Comparison of ENCODE assay signal across 23 cellular contexts in genomic region chr20:3910868-3911267, GRCh38.
"Had no signal": no experiment of that assay in that cellular context is flagged by ENCODE, and none has a peak within 500 bp of the region (broad histone marks: within the 10 kb centered on the region; RNA-seq: fewer than 3 reads in every experiment).

No MANE protein-coding gene starts in this region.

- H3K4me2 ChIP-seq: hepatocyte, neural progenitor cell had no signal

- H3K4me1 ChIP-seq: neural progenitor cell, prostate gland had no signal

- H3K4me3 ChIP-seq: hepatocyte, left lung, neural progenitor cell, prostate gland, thyroid gland had no signal

- DNase-seq: activated B cell treated with CpG ODN at 0.5 μM for 24 hours; activated CD4-positive, alpha-beta T cell treated with anti-CD3 and anti-CD28 coated beads for 36 hours; activated gamma-delta T cell; activated naive CD4-positive, alpha-beta T cell treated with anti-CD3 and anti-CD28 coated beads, Interleukin-2, amount 50 U/mL, for 16 hours; central memory CD4-positive, alpha-beta T cell; dermis blood vessel endothelial cell; effector CD8-positive, alpha-beta T cell; glutamatergic neuron; immature natural killer cell; left lung; naive thymus-derived CD8-positive, alpha-beta T cell; stimulated activated CD4-positive, alpha-beta T cell treated with anti-CD3 and anti-CD28 coated beads, Interleukin-4, amount 100 ng/mL, for 24 hours; stimulated activated naive CD8-positive, alpha-beta T cell treated with anti-CD3 and anti-CD28 coated beads, Interleukin-15, Interleukin-2, amounts not matched to agents 100 U/mL and 50 U/mL, for 24 hours; substantia nigra; thyroid gland had no signal

- H3K4me3 Mint-ChIP-seq: activated B cell treated with CpG ODN at 0.5 μM for 24 hours; activated CD4-positive, alpha-beta memory T cell treated with anti-CD3 and anti-CD28 coated beads for 36 hours; activated CD4-positive, alpha-beta T cell treated with anti-CD3 and anti-CD28 coated beads for 36 hours; immature natural killer cell; naive thymus-derived CD8-positive, alpha-beta T cell; neural progenitor cell; T-helper 2 cell treated with Interferon-gamma antibody and Interleukin-4, amounts not matched to agents 5 μg/mL and 100 μg/mL, for 36 hours had no signal

- H3K4me1 Mint-ChIP-seq: neural progenitor cell had no signal

- FAIRE-seq: astrocyte, frontal cortex, TTC549 had no signal

- H3K9ac ChIP-seq: neural progenitor cell had no signal

- H3K27ac ChIP-seq: hepatocyte, left lung, neural progenitor cell, prostate gland, thyroid gland had no signal

- H3K36me3 ChIP-seq: prostate gland had no signal

- H3K27me3 ChIP-seq: hepatocyte, left lung, neural progenitor cell, thyroid gland had no signal

- H2AFZ ChIP-seq: hepatocyte, neural progenitor cell had no signal

- H3K9me3 Mint-ChIP-seq: activated B cell treated with CpG ODN at 0.5 μM for 24 hours; activated CD4-positive, alpha-beta memory T cell treated with anti-CD3 and anti-CD28 coated beads for 36 hours; immature natural killer cell; naive thymus-derived CD8-positive, alpha-beta T cell; neural progenitor cell; T-helper 2 cell treated with Interferon-gamma antibody and Interleukin-4, amounts not matched to agents 5 μg/mL and 100 μg/mL, for 36 hours had no signal

- H3K27ac Mint-ChIP-seq: activated B cell treated with CpG ODN at 0.5 μM for 24 hours; activated CD4-positive, alpha-beta T cell treated with anti-CD3 and anti-CD28 coated beads for 36 hours; neural progenitor cell; T-helper 2 cell treated with Interferon-gamma antibody and Interleukin-4, amounts not matched to agents 5 μg/mL and 100 μg/mL, for 36 hours had no signal

- H3K27me3 Mint-ChIP-seq: activated B cell treated with CpG ODN at 0.5 μM for 24 hours; activated CD4-positive, alpha-beta memory T cell treated with anti-CD3 and anti-CD28 coated beads for 36 hours; activated CD4-positive, alpha-beta T cell treated with anti-CD3 and anti-CD28 coated beads for 36 hours; naive thymus-derived CD8-positive, alpha-beta T cell had no signal

- H3K9me3 ChIP-seq: left lung, prostate gland, thyroid gland had no signal

- ATAC-seq: activated CD4-positive, alpha-beta T cell treated with anti-CD3 and anti-CD28 coated beads for 36 hours; left lung; naive thymus-derived CD8-positive, alpha-beta T cell; stimulated activated naive CD8-positive, alpha-beta T cell treated with anti-CD3 and anti-CD28 coated beads, Interleukin-15, Interleukin-2, amounts not matched to agents 100 U/mL and 50 U/mL, for 24 hours had no signal
